Comparison of ENCODE assay signal across 10 cellular contexts in genomic region chr16:914453-914852, GRCh38. TPM values are rescaled to one million over a fixed set of nuclear protein-coding genes. Genes with fewer than 3 reads are reported as not detected.
A peak's percentile ranks its signal among the peaks of the same experiment; 100 is the strongest.
DNase-seq lines count a peak whose midpoint lies in the region; ATAC-seq and TF ChIP-seq lines count a peak whose summit lies in the region.
"Had no signal": no experiment of that assay in that cellular context is flagged by ENCODE, and none has a peak within 500 bp of the region (broad histone marks: within the 10 kb centered on the region; RNA-seq: fewer than 3 reads in every experiment).

No MANE protein-coding gene starts in this region.

- CTCF ChIA-PET in HEK293T (lab: Yijun Ruan, JAX) (no interaction called here), Caco-2 (lab: Charles Lee) (no interaction called here), SK-N-SH (lab: Yijun Ruan, JAX) (no interaction called here)

- no peak overlapping the region for H3K27ac ChIP-seq in SK-N-SH (ENCODE audit: low read depth in 2 of 2, low read length in 1 of 2)

- no peak for TF ChIP-seq CTCF in mucosa of descending colon (IDR thresholded peaks at IDR 0.05)
- TF ChIP-seq CTCF in Caco-2 (IDR thresholded peaks at IDR 0.05; ENCODE audit: insufficient read depth in 1 of 2, low read depth in 1 of 2, low read length in 1 of 2, severe bottlenecking in 1 of 2, unreplicated experiment in 1 of 2), result no peak
- no peak for TF ChIP-seq CTCF in SK-N-SH (IDR thresholded peaks at IDR 0.05)

- H3K27me3 Mint-ChIP-seq in Caco-2 (ENCODE audit: insufficient read depth, unreplicated experiment), result no peaks in the 10 kb centered on the region

- H3K79me2 ChIP-seq in SK-N-SH (ENCODE audit: insufficient read depth), result no peaks in the 10 kb centered on the region

- H3K9me3 ChIP-seq in mucosa of descending colon (no peaks in the 10 kb centered on the region), Caco-2 (no peaks in the 10 kb centered on the region), SK-N-SH (no peaks in the 10 kb centered on the region)

- BruUV-seq in Caco-2 (replicated peaks; lab: Mats Ljungman, UMichigan), result no TSS peak

- TF ChIP-seq RAD21 in SK-N-SH (IDR thresholded peaks at IDR 0.05; ENCODE audit: low read length), result no peak

- no peaks in the 10 kb centered on the region for H3K36me3 Mint-ChIP-seq in Caco-2 (ENCODE audit: insufficient read depth, unreplicated experiment)

- H3K9me3 Mint-ChIP-seq in Caco-2 (ENCODE audit: unreplicated experiment), result no peaks in the 10 kb centered on the region

- H3K4me1 ChIP-seq in mucosa of descending colon (ENCODE audit: low read depth) (no peaks in the 10 kb centered on the region), Caco-2 (no peaks in the 10 kb centered on the region), SK-N-SH (ENCODE audit: control insufficient read depth in 1 of 2, insufficient read depth in 2 of 2, low read depth in 1 of 2, low read length in 1 of 2) (no peaks in the 10 kb centered on the region)

- no peaks in the 10 kb centered on the region for H3K36me3 ChIP-seq in mucosa of descending colon (ENCODE audit: low read depth)
- H3K36me3 ChIP-seq in Caco-2 (ENCODE audit: control insufficient read depth, insufficient read depth, low read length), result no peaks in the 10 kb centered on the region
- no peaks in the 10 kb centered on the region for H3K36me3 ChIP-seq in SK-N-SH (replicated peaks in 1 of 2; ENCODE audit: control insufficient read depth in 1 of 2, insufficient read depth in 2 of 2, low read length in 1 of 2)

- no peak overlapping the region for H3K9ac ChIP-seq in SK-N-SH

- H3K27me3 ChIP-seq in Caco-2 (replicated peaks; ENCODE audit: control insufficient read depth, insufficient read depth, low read length) (no peaks in the 10 kb centered on the region), SK-N-SH (ENCODE audit: insufficient read depth) (no peaks in the 10 kb centered on the region)

- ATAC-seq in mucosa of descending colon (peak; percentile 15), GM21447 (IDR thresholded peaks at IDR 0.05; ENCODE audit: unreplicated experiment) (no peak)

- no peaks in the 10 kb centered on the region for H3F3A ChIP-seq in SK-N-SH (replicated peaks; ENCODE audit: insufficient read depth)

- DNase-seq in EH (ENCODE audit: low read depth) (peak; percentile 7), HEK293T (ENCODE audit: extremely low spot score) (peak; percentile 26), dermis blood vessel endothelial cell (peak; percentile 6), mucosa of descending colon (no peak), Caco-2 (no peak), SK-N-SH (no peak), DMS153 (lab: John Stamatoyannopoulos, UW) (no peak)
- DNase-seq: NCI-H2029, T-helper 9 cell had no signal

- H3K4me1 Mint-ChIP-seq in Caco-2 (ENCODE audit: low read depth, unreplicated experiment), result no peaks in the 10 kb centered on the region

- no peaks in the 10 kb centered on the region for H4K20me1 ChIP-seq in SK-N-SH (ENCODE audit: insufficient read depth)

- no peak overlapping the region for H3K4me3 Mint-ChIP-seq in Caco-2 (ENCODE audit: unreplicated experiment)

- H3K4me2 ChIP-seq in SK-N-SH, result no peak overlapping the region

- no peak overlapping the region for H3K4me3 ChIP-seq in mucosa of descending colon
- no peak overlapping the region for H3K4me3 ChIP-seq in Caco-2 (ENCODE audit: low read depth, low read length)
- no peak overlapping the region for H3K4me3 ChIP-seq in SK-N-SH (ENCODE audit: low read depth in 2 of 2, low read length in 1 of 2)

- no peaks in the 10 kb centered on the region for H3K9me2 ChIP-seq in SK-N-SH

- H3K27ac Mint-ChIP-seq in Caco-2 (ENCODE audit: unreplicated experiment), result no peak overlapping the region

- intact Hi-C loops in mucosa of descending colon (cut with DNase I, micrococcal nuclease) (no loop called here), Caco-2 (cut with micrococcal nuclease; ENCODE audit: unreplicated experiment) (no loop called here)

- 71% methylated on average over 4 of the region's 4 CpGs for whole genome bisulfite sequencing in SK-N-SH (ENCODE audit: low lambda C conversion rate)

- no peak overlapping the region for H2AFZ ChIP-seq in SK-N-SH (ENCODE audit: low read depth)

- POLR2A ChIA-PET in HEK293T (lab: Yijun Ruan, JAX), result no interaction called here
- POLR2A ChIA-PET in Caco-2 (lab: Charles Lee), result interaction anchor here (0.5 kb wide), 1 partner anchor 126 kb away, joined by 3 read pairs; no protein-coding TSS in a partner anchor
- POLR2A ChIA-PET in SK-N-SH (lab: Yijun Ruan, JAX), result no interaction called here

- TF ChIP-seq EP300 in SK-N-SH (IDR thresholded peaks at IDR 0.05; ENCODE audit: borderline replicate concordance in 1 of 2, low read depth in 1 of 2, low read length in 1 of 2), result no peak

TF ChIP-seq in HEK293T, 16 proteins besides CTCF, POLR2A, EP300 and RAD21:
- TF ChIP-seq ZNF384 (IDR thresholded peaks at IDR 0.05) (no peak), ARNT (IDR thresholded peaks at IDR 0.05) (no peak), PKNOX1 (IDR thresholded peaks at IDR 0.05) (no peak), CTBP1 (IDR thresholded peaks at IDR 0.05; ENCODE audit: borderline replicate concordance) (no peak), LEF1 (IDR thresholded peaks at IDR 0.05; ENCODE audit: borderline replicate concordance) (no peak), SP1 (IDR thresholded peaks at IDR 0.05) (no peak), FOXA1 (IDR thresholded peaks at IDR 0.05) (no peak), ELF4 (IDR thresholded peaks at IDR 0.05) (no peak), NFRKB (IDR thresholded peaks at IDR 0.05) (no peak), SUZ12 (IDR thresholded peaks at IDR 0.05) (no peak), FOXM1 (IDR thresholded peaks at IDR 0.05; ENCODE audit: borderline replicate concordance) (no peak)

TF ChIP-seq in SK-N-SH, 30 proteins besides CTCF, POLR2A, EP300 and RAD21:
- no peak for TF ChIP-seq SMC3 (IDR thresholded peaks at IDR 0.05; ENCODE audit: low read depth, low read length)

RNA-seq across cellular contexts. Expression of gene LMF1, which starts 56.3 kb away (rescaled TPM):
- total RNA-seq in dermis blood vessel endothelial cell, result 14.2 and 14.6 TPM in 2 replicates
- total RNA-seq in mucosa of descending colon, result 10 to 100 TPM; 16.4 to 26.5 (median 25.1) TPM
- total RNA-seq in Caco-2 (2022), result 8.8 and 12.3 TPM in 2 replicates
- 5.7 and 8.2 TPM in 2 replicates for polyA plus RNA-seq in SK-N-SH (2012; rRNA removed)
- 3.0 and 5.1 TPM in 2 replicates for polyA plus RNA-seq in SK-N-SH (2012; cell fraction: cytosol; rRNA removed)
- 22.6 and 22.9 TPM in 2 replicates for polyA plus RNA-seq in SK-N-SH (2012; cell fraction: nucleus; rRNA removed)

Comparison
In these comparisons a context has a peak if more than half of its experiments do, and no peak if none do; other contexts are left out.
1. DNase-seq: peak in EH (single experiment), HEK293T (single experiment) and dermis blood vessel endothelial cell (single experiment); none in mucosa of descending colon (0 of 3), Caco-2 (0 of 2), SK-N-SH (single experiment) and DMS153 (single experiment).